Comparison of ENCODE assay signal across 2 cellular contexts in the genomic region with DNA sequence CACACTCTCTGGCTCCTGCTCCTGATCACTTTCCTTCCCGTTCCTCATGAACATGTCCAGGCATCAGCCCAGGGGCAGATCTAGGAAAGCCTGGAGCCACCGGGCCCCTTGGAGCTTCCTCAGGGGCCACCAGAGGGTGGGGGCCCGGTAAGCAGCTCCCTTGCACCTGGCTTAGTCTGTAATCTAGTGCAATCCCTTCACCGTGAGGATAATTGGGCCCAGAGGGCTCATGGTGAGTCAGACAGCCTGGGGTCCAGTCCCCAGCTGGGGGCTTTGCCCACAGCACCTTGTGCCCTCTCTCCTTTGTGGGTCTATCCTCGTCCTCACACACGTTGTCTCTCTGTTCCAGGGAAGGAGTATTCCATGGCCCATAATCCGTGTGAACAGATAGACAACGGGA.
TF ChIP-seq lines count a peak whose summit lies in the region.

No MANE protein-coding gene starts in this region.

TF ChIP-seq in IMR-90, 13 proteins besides CTCF, POLR2A, EP300 and RAD21:
- TF ChIP-seq MXI1 (IDR thresholded peaks at IDR 0.05; ENCODE audit: borderline replicate concordance, low read depth, low read length) = no peak

TF ChIP-seq in K562, 482 proteins besides CTCF, POLR2A, EP300 and RAD21:
- TF ChIP-seq, protein P1, sequence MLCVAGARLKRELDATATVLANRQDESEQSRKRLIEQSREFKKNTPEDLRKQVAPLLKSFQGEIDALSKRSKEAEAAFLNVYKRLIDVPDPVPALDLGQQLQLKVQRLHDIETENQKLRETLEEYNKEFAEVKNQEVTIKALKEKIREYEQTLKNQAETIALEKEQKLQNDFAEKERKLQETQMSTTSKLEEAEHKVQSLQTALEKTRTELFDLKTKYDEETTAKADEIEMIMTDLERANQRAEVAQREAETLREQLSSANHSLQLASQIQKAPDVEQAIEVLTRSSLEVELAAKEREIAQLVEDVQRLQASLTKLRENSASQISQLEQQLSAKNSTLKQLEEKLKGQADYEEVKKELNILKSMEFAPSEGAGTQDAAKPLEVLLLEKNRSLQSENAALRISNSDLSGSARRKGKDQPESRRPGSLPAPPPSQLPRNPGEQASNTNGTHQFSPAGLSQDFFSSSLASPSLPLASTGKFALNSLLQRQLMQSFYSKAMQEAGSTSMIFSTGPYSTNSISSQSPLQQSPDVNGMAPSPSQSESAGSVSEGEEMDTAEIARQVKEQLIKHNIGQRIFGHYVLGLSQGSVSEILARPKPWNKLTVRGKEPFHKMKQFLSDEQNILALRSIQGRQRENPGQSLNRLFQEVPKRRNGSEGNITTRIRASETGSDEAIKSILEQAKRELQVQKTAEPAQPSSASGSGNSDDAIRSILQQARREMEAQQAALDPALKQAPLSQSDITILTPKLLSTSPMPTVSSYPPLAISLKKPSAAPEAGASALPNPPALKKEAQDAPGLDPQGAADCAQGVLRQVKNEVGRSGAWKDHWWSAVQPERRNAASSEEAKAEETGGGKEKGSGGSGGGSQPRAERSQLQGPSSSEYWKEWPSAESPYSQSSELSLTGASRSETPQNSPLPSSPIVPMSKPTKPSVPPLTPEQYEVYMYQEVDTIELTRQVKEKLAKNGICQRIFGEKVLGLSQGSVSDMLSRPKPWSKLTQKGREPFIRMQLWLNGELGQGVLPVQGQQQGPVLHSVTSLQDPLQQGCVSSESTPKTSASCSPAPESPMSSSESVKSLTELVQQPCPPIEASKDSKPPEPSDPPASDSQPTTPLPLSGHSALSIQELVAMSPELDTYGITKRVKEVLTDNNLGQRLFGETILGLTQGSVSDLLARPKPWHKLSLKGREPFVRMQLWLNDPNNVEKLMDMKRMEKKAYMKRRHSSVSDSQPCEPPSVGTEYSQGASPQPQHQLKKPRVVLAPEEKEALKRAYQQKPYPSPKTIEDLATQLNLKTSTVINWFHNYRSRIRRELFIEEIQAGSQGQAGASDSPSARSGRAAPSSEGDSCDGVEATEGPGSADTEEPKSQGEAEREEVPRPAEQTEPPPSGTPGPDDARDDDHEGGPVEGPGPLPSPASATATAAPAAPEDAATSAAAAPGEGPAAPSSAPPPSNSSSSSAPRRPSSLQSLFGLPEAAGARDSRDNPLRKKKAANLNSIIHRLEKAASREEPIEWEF (CRISPR knock-in tag; IDR thresholded peaks at IDR 0.05) = no peak
- TF ChIP-seq SOX6 (IDR thresholded peaks at IDR 0.05) (no peak), ZNF76 (CRISPR knock-in tag; IDR thresholded peaks at IDR 0.05; ENCODE audit: borderline replicate concordance) (no peak), TGIF2 (CRISPR knock-in tag; IDR thresholded peaks at IDR 0.05) (no peak), POLR3G (IDR thresholded peaks at IDR 0.05; ENCODE audit: extremely low read depth, insufficient read length, insufficient replicate concordance) (no peak), SAFB2 (IDR thresholded peaks at IDR 0.05; ENCODE audit: borderline replicate concordance, low read depth, low read length, severe bottlenecking) (no peak), STAT5A (IDR thresholded peaks at IDR 0.05; ENCODE audit: borderline replicate concordance, low read length) (no peak), CHD4 (IDR thresholded peaks at IDR 0.05; ENCODE audit: insufficient read depth, insufficient replicate concordance, low read depth, low read length, poor library complexity, severe bottlenecking) (no peak)
- TF ChIP-seq, protein P2, sequence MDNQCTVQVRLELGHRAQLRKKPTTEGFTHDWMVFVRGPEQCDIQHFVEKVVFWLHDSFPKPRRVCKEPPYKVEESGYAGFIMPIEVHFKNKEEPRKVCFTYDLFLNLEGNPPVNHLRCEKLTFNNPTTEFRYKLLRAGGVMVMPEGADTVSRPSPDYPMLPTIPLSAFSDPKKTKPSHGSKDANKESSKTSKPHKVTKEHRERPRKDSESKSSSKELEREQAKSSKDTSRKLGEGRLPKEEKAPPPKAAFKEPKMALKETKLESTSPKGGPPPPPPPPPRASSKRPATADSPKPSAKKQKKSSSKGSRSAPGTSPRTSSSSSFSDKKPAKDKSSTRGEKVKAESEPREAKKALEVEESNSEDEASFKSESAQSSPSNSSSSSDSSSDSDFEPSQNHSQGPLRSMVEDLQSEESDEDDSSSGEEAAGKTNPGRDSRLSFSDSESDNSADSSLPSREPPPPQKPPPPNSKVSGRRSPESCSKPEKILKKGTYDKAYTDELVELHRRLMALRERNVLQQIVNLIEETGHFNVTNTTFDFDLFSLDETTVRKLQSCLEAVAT (IDR thresholded peaks at IDR 0.05) = no peak
- TF ChIP-seq, protein P3, sequence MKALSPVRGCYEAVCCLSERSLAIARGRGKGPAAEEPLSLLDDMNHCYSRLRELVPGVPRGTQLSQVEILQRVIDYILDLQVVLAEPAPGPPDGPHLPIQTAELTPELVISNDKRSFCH (CRISPR knock-in tag; IDR thresholded peaks at IDR 0.05) = no peak
- TF ChIP-seq, protein P3 (tag; IDR thresholded peaks at IDR 0.05) = no peak
- TF ChIP-seq, protein P4, sequence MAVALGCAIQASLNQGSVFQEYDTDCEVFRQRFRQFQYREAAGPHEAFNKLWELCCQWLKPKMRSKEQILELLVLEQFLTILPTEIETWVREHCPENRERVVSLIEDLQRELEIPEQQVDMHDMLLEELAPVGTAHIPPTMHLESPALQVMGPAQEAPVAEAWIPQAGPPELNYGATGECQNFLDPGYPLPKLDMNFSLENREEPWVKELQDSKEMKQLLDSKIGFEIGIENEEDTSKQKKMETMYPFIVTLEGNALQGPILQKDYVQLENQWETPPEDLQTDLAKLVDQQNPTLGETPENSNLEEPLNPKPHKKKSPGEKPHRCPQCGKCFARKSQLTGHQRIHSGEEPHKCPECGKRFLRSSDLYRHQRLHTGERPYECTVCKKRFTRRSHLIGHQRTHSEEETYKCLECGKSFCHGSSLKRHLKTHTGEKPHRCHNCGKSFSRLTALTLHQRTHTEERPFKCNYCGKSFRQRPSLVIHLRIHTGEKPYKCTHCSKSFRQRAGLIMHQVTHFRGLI (CRISPR knock-in tag; IDR thresholded peaks at IDR 0.05) = no peak
- TF ChIP-seq, protein P5, sequence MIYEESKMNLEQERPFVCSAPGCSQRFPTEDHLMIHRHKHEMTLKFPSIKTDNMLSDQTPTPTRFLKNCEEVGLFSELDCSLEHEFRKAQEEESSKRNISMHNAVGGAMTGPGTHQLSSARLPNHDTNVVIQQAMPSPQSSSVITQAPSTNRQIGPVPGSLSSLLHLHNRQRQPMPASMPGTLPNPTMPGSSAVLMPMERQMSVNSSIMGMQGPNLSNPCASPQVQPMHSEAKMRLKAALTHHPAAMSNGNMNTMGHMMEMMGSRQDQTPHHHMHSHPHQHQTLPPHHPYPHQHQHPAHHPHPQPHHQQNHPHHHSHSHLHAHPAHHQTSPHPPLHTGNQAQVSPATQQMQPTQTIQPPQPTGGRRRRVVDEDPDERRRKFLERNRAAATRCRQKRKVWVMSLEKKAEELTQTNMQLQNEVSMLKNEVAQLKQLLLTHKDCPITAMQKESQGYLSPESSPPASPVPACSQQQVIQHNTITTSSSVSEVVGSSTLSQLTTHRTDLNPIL (CRISPR knock-in tag; IDR thresholded peaks at IDR 0.05) = no peak
